27 cellular contexts compared by ENCODE assay signal in the genomic region with DNA sequence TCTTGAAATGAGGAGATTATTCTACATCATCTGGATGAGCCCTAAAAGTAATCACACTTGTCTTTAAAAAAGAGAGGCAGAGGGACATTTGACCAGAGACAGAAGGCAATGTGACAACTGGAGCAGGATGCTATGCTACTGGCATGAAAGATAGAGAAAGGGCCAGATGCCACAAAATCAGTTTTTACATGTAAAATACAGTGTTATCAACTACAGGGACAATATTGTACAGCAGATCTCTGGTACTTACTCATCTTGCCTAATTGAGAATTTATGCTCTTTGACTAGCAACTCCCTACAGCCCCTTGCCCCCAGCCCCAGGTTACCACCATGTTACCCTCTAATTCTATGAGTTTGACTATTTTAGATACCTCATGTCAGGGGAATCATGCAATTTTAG.
"Had no signal": no experiment of that assay in that cellular context is flagged by ENCODE, and none has a peak within 500 bp of the region (broad histone marks: within the 10 kb centered on the region; RNA-seq: fewer than 3 reads in every experiment).

No MANE protein-coding gene starts in this region.

- H3K27me3 Mint-ChIP-seq: dendritic cell treated with granulocyte-macrophage colony-stimulating factor and Interleukin-4, amounts not matched to agents 40 ng/mL and 50 ng/mL, for 4 days; effector memory CD8-positive, alpha-beta T cell; naive thymus-derived CD4-positive, alpha-beta T cell had no signal

- DNase-seq: colonic mucosa; cortex of kidney; effector CD8-positive, alpha-beta T cell; effector memory CD8-positive, alpha-beta T cell; endodermal cell; erythroblast; esophagus squamous epithelium; foreskin fibroblast; foreskin melanocyte; gastrocnemius medialis; glutamatergic neuron; head of caudate nucleus; heart right ventricle; hippocampal formation; left cardiac atrium; left lung; left ventricle myocardium superior; lower lobe of right lung; mesenchymal stem cell; midbrain; naive thymus-derived CD4-positive, alpha-beta T cell had no signal

- H3K27ac Mint-ChIP-seq: dendritic cell treated with granulocyte-macrophage colony-stimulating factor and Interleukin-4, amounts not matched to agents 40 ng/mL and 50 ng/mL, for 4 days; effector memory CD8-positive, alpha-beta T cell; endodermal cell; naive thymus-derived CD4-positive, alpha-beta T cell had no signal

- H3K27ac ChIP-seq: colonic mucosa, epithelial cell of prostate, esophagus squamous epithelium, gastrocnemius medialis, heart right ventricle, left lung, lower lobe of right lung had no signal

- ATAC-seq: effector memory CD8-positive, alpha-beta T cell; esophagus mucosa; gastrocnemius medialis; heart right ventricle; left cardiac atrium; left lung; left ventricle myocardium superior; lower lobe of right lung; naive thymus-derived CD4-positive, alpha-beta T cell had no signal

- H3K9me3 ChIP-seq: colonic mucosa, esophagus squamous epithelium, gastrocnemius medialis, heart right ventricle, left lung, lower lobe of right lung had no signal

- H3K4me1 Mint-ChIP-seq: endodermal cell; naive thymus-derived CD4-positive, alpha-beta T cell had no signal

- H3K9me3 Mint-ChIP-seq: dendritic cell treated with granulocyte-macrophage colony-stimulating factor and Interleukin-4, amounts not matched to agents 40 ng/mL and 50 ng/mL, for 4 days; endodermal cell had no signal

- H3K4me3 Mint-ChIP-seq: dendritic cell treated with granulocyte-macrophage colony-stimulating factor and Interleukin-4, amounts not matched to agents 40 ng/mL and 50 ng/mL, for 4 days; effector memory CD8-positive, alpha-beta T cell; endodermal cell; naive thymus-derived CD4-positive, alpha-beta T cell had no signal

- H3K36me3 Mint-ChIP-seq: naive thymus-derived CD4-positive, alpha-beta T cell had no signal

- H3K4me3 ChIP-seq: colonic mucosa, esophagus squamous epithelium, gastrocnemius medialis, heart right ventricle, left lung, lower lobe of right lung had no signal

- H3K4me1 ChIP-seq: colonic mucosa, esophagus squamous epithelium, gastrocnemius medialis, heart right ventricle, left lung, lower lobe of right lung had no signal

- FAIRE-seq: endometrium, islet of Langerhans, keratinocyte had no signal

- H3K27me3 ChIP-seq: colonic mucosa, esophagus squamous epithelium, gastrocnemius medialis, heart right ventricle, left lung had no signal

- H3K36me3 ChIP-seq: colonic mucosa, esophagus squamous epithelium, gastrocnemius medialis, heart right ventricle, left lung, lower lobe of right lung had no signal
